In the genomic region with DNA sequence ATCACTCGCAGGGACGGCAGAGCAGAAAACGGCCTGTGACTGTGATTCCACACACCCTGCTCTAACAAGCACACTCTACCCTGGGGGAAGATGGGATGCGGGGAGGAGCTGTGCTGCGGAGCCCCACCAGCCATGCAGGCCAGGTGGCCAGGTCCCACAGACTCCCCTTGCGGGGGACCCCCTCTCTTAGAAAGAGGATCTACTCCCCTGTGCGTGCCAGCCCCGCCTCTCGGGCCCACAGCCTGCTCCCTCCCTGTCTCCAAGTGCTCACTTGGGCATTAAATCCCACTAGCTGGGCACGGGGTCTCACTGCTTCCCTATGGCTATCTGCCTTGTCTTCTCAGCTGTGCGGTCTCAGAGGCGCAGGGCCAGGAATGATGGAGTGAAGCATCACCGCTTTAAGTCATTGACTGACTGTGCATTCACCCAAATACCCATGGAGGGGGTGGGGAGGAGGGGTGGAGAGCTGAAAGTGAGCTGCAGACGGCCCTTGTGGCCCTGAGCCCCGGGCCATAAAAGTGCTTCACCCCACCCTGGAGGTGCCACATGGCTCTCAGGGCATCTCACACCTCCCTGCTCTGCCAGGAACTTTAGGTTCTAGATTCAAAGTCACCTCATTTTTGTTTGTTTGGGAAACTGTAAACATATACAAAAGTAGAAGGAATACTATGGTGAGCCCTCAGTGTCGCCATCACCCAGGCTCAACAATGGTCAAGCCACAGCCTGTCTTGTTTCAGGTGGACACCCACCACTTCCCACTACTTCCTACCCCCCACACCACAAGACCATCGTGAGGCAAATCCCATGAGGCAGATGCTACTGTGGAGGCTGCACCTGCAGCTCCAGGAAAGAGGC, we compare ENCODE assay signal across 2 cellular contexts.
A peak's percentile ranks its signal among the peaks of the same experiment; 100 is the strongest.
TF ChIP-seq lines count a peak whose summit lies in the region.

No MANE protein-coding gene starts in this region.

TF ChIP-seq in IMR-90, 13 proteins besides CTCF, POLR2A, EP300 and RAD21:
- no peak for TF ChIP-seq CEBPB (IDR thresholded peaks at IDR 0.05; ENCODE audit: low read depth, low read length)
- TF ChIP-seq, protein P1, sequence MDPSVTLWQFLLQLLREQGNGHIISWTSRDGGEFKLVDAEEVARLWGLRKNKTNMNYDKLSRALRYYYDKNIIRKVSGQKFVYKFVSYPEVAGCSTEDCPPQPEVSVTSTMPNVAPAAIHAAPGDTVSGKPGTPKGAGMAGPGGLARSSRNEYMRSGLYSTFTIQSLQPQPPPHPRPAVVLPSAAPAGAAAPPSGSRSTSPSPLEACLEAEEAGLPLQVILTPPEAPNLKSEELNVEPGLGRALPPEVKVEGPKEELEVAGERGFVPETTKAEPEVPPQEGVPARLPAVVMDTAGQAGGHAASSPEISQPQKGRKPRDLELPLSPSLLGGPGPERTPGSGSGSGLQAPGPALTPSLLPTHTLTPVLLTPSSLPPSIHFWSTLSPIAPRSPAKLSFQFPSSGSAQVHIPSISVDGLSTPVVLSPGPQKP (IDR thresholded peaks at IDR 0.05; ENCODE audit: borderline replicate concordance, low read depth, low read length) = no peak

TF ChIP-seq in K562, 482 proteins besides CTCF, POLR2A, EP300 and RAD21:
- TF ChIP-seq, protein P2, sequence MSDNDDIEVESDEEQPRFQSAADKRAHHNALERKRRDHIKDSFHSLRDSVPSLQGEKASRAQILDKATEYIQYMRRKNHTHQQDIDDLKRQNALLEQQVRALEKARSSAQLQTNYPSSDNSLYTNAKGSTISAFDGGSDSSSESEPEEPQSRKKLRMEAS (CRISPR knock-in tag; IDR thresholded peaks at IDR 0.05) = 0 out of 2 replicates have a peak, but pooled peaks have one; percentile 38
- no peak for TF ChIP-seq TRIM28 (IDR thresholded peaks at IDR 0.05)
- TF ChIP-seq, protein P3, sequence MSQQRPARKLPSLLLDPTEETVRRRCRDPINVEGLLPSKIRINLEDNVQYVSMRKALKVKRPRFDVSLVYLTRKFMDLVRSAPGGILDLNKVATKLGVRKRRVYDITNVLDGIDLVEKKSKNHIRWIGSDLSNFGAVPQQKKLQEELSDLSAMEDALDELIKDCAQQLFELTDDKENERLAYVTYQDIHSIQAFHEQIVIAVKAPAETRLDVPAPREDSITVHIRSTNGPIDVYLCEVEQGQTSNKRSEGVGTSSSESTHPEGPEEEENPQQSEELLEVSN (IDR thresholded peaks at IDR 0.05; ENCODE audit: borderline replicate concordance in 1 of 2, extremely low read depth in 1 of 2, insufficient read depth in 1 of 2, insufficient read length in 1 of 2, low read depth in 1 of 2, low read length in 1 of 2, poor library complexity in 1 of 2, severe bottlenecking in 1 of 2) = peak in 1 of 2 experiments; percentile 15
TF ChIP-seq in K562: peak in this region for 2.
